In the genomic region with DNA sequence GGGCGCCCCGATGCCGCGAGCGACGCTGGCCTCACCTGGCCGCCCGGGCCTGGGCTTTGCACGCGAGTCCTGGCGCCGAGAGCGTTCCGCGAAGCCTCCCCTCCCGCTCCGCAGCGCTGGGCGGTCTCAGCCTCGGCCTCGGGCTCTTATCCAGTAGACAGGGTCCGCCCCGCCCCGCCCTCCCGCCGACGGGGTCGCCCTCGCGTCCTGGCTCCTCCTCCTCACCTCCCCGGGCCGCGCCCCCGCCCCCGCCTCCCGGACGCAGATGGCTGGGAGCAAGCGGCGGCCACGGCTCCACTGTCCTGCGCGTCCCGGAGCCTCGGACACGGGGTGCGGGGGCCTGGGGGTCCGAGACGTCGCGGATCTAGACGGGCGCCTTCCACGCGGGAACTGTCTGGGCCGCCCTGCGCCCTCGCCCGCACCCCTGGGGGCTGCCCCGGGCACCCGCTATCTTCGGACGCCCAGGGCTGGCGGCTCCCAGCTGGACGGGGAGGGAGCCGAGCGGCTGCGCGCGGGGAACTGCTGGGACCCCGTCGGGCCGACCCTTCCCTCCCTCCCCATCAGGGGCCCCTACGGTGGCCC, we compare ENCODE assay signal across 9 cellular contexts. TPM values are rescaled to one million over a fixed set of nuclear protein-coding genes. Genes with fewer than 3 reads are reported as not detected.
DNase-seq lines count a peak whose midpoint lies in the region; ATAC-seq and TF ChIP-seq lines count a peak whose summit lies in the region.
"Had no signal": no experiment of that assay in that cellular context is flagged by ENCODE, and none has a peak within 500 bp of the region (broad histone marks: within the 10 kb centered on the region; RNA-seq: fewer than 3 reads in every experiment).

A gene (minus strand): TSS at position 128 of the 582 bp plus-strand sequence. CDS start 2,243 bp downstream, outside the sequence.

- H3K18ac ChIP-seq in H9 (ENCODE audit: insufficient read length, low read depth, low read length) = no peak within 1 kb of the TSS

- H3K4me3 Mint-ChIP-seq in H9 = peak within 1 kb of the TSS; percentile 55 to 82

- WGBS in H9 (ENCODE audit: extremely low coverage, insufficient read length, low lambda C conversion rate) = no CpG with 5 or more reads among the region's 73 CpGs
- WGBS in heart left ventricle, 4 donors = 0 to 3% (median 1%) methylated on average over 9 to 73 of the region's 73 CpGs

- no peaks in the 10 kb centered on the region for H4K20me1 ChIP-seq in H9 (ENCODE audit: control insufficient read depth, insufficient read depth, insufficient read length)

- ATAC-seq in heart left ventricle = peak in 2 of 4 donors; percentile 32 to 50
- ATAC-seq in sciatic nerve = no peak
- no peak for ATAC-seq in GM19455 (IDR thresholded peaks at IDR 0.05; ENCODE audit: unreplicated experiment)
- ATAC-seq in HG02798 (IDR thresholded peaks at IDR 0.05; ENCODE audit: poor library complexity, unreplicated experiment) = no peak
- ATAC-seq in GM18909 (IDR thresholded peaks at IDR 0.05; ENCODE audit: poor library complexity, unreplicated experiment) = no peak

- no peak within 1 kb of the TSS for H4K91ac ChIP-seq in H9 (ENCODE audit: insufficient read length, low read depth, low read length)

- H3K4ac ChIP-seq in H9 (ENCODE audit: low read depth, low read length) = no peak within 1 kb of the TSS

- H2BK15ac ChIP-seq in H9 (ENCODE audit: low read depth, low read length) = no peak within 1 kb of the TSS

- peaks cover 38% of the 10 kb centered on the region for H3K27me3 ChIP-seq in H9 (ENCODE audit: insufficient read depth, low read length)
- peaks cover 24 to 82% (median 67%) of the 10 kb centered on the region in 9 donors for H3K27me3 ChIP-seq in heart left ventricle

- H3K23me2 ChIP-seq in H9 (ENCODE audit: insufficient read length, low read depth, low read length, poor library complexity, severe bottlenecking) = peaks cover 12% of the 10 kb centered on the region

- H3K4me1 ChIP-seq in H9 (ENCODE audit: insufficient read depth, low read length) (no peaks in the 10 kb centered on the region), heart left ventricle (peaks cover 0 to 16% (median 5%) of the 10 kb centered on the region in 12 donors)

- H3K4me1 Mint-ChIP-seq in H9 = peaks cover 2 to 6% of the 10 kb centered on the region in 2 experiments; a peak in 2 of 4 replicates

- no peaks in the 10 kb centered on the region for H3K79me2 ChIP-seq in H9 (ENCODE audit: insufficient read depth, low read length)

- H2AFZ ChIP-seq in H9 (ENCODE audit: low read length) = no peak within 1 kb of the TSS

- no peak within 1 kb of the TSS for H2BK120ac ChIP-seq in H9 (ENCODE audit: low read depth, low read length, poor library complexity, severe bottlenecking)

- TF ChIP-seq CTCF in H9 (conservative IDR thresholded peaks at IDR 0.05) = no peak
- no peak for TF ChIP-seq CTCF in heart left ventricle (IDR thresholded peaks at IDR 0.05)

- H3K79me1 ChIP-seq in H9 (ENCODE audit: insufficient read depth, low read depth, low read length, poor library complexity, severe bottlenecking) = no peaks in the 10 kb centered on the region

- no peaks in the 10 kb centered on the region; a peak in 1 of 5 replicates for H3K9me3 Mint-ChIP-seq in H9

- H3K9me3 ChIP-seq in H9 (ENCODE audit: control insufficient read depth, low read depth, low read length) (no peaks in the 10 kb centered on the region), heart left ventricle (peaks cover 0 to 6% (median 0%) of the 10 kb centered on the region in 12 donors)

- no peak within 1 kb of the TSS for H3K27ac Mint-ChIP-seq in H9

- H3K9ac ChIP-seq in H9 (ENCODE audit: extremely low read depth, insufficient read length, low read length) = no peak within 1 kb of the TSS

- H2AK5ac ChIP-seq in H9 (ENCODE audit: insufficient read length, low read length) = no peak within 1 kb of the TSS

- H3K27ac ChIP-seq in H9 (ENCODE audit: insufficient read length, low read depth, low read length) (no peak within 1 kb of the TSS), heart left ventricle (no peak within 1 kb of the TSS)
- H3K27ac ChIP-seq: tibial nerve had no signal

- H2BK12ac ChIP-seq in H9 (ENCODE audit: insufficient read length, low read depth, low read length) = no peak within 1 kb of the TSS

- no peak within 1 kb of the TSS for H3K14ac ChIP-seq in H9 (ENCODE audit: insufficient read depth, low read length)

- no peak within 1 kb of the TSS for H2BK5ac ChIP-seq in H9 (ENCODE audit: insufficient read length, low read length)

- no peak for TF ChIP-seq POLR2A in heart left ventricle (IDR thresholded peaks at IDR 0.05)

- no peaks in the 10 kb centered on the region; a peak in 2 of 7 replicates for H3K36me3 Mint-ChIP-seq in H9 (ENCODE audit: insufficient read depth in 1 of 3, low read depth in 3 of 3)

- intact Hi-C loops in heart left ventricle (cut with DNase I) (no loop called here), sciatic nerve (cut with DNase I) (no loop called here)

- no peak within 1 kb of the TSS for H4K8ac ChIP-seq in H9 (replicated peaks; ENCODE audit: insufficient read length, low read depth, low read length)

- peak within 1 kb of the TSS in 9 of 12 donors; percentile 7 to 42 (median 20) for H3K4me3 ChIP-seq in heart left ventricle

- no peak within 1 kb of the TSS for H4K5ac ChIP-seq in H9 (ENCODE audit: insufficient read length, low read depth, low read length)

- no peaks in the 10 kb centered on the region for H3K36me3 ChIP-seq in heart left ventricle
- H3K36me3 ChIP-seq: tibial nerve had no signal

- no peak within 1 kb of the TSS for H3K23ac ChIP-seq in H9 (ENCODE audit: insufficient read length, low read depth, low read length)

- H3T11ph ChIP-seq in H9 (ENCODE audit: low read length) = no peak within 1 kb of the TSS

- peak; percentile 91 for DNase-seq in H9
- peak; percentile 9 for DNase-seq in activated CD4-positive, alpha-beta T cell treated with anti-CD3 and anti-CD28 coated beads, Interleukin-2, amount 50 U/mL, for 1 hour
- DNase-seq in heart left ventricle = peak in 1 of 5 donors; percentile 60
- DNase-seq in sciatic nerve (ENCODE audit: low spot score) = peak; percentile 57
- no peak for DNase-seq in DMS114 treated with DMSO at 0.1 percent for 48 hours (lab: John Stamatoyannopoulos, UW; ENCODE audit: unreplicated experiment)

- H2BK20ac ChIP-seq in H9 (ENCODE audit: low read depth, low read length, poor library complexity, severe bottlenecking) = no peak within 1 kb of the TSS

- H3K4me2 ChIP-seq in H9 (ENCODE audit: insufficient read depth, insufficient read length, low read length) = peak within 1 kb of the TSS; percentile 28

- no peak within 1 kb of the TSS for H3K56ac ChIP-seq in H9 (ENCODE audit: insufficient read length, low read depth, low read length)

- H3K27me3 Mint-ChIP-seq in H9 (ENCODE audit: low read depth) = peaks cover 94% of the 10 kb centered on the region

RNA-seq across cellular contexts. Expression of the gene that starts here (rescaled TPM):
- total RNA-seq in H9 (2021) (0.50 and 0.61 TPM in 2 replicates), heart left ventricle (under 1 TPM in 3 of 9 donors, not detected in 6; 0.08 to 0.29 (median 0.14) TPM), sciatic nerve (not detected)
- polyA plus RNA-seq in heart left ventricle = under 1 TPM in 1 of 2 donors, not detected in 1; 0.06 TPM

Comparison
In these comparisons a context has a peak if more than half of its experiments do, and no peak if none do; other contexts are left out.
1. Peak in DNase-seq and H3K4me2 ChIP-seq in H9; RNA of the gene not detected or under 1 TPM.
2. Peak in DNase-seq in sciatic nerve; RNA of the gene not detected or under 1 TPM.